Comparison of ENCODE assay signal across 1 cellular context in the genomic region with DNA sequence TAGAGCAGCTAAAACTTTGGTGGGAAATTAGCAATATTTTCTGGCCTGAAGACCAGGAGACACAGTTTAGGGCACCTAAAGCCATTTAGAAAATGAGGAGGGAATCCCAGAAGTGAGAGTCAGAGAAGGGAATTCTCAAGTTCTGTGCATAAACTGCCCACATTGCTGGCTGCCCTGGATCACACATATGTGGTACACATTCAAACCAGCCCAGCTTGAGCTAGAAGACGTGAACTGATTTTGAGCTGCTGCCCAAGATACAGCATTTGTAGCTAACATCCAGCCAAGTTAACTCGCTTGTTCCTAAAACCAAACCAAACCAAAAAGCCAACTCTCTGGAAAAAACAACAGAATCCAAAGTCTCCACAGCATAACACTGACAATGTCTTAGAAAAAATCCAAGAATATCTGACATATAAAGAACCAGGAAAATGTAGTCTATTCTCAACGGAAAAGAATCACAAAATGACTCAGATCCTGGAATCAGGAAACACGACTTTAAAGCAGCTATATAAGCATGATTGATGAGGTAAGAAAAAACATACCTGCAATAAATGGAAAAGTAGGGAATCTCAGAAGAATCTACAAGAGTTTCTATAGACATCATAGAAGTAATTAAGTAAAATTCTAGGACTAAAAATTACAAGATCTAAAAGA.
A peak's percentile ranks its signal among the peaks of the same experiment; 100 is the strongest.
TF ChIP-seq lines count a peak whose summit lies in the region.

No MANE protein-coding gene starts in this region.

TF ChIP-seq in HCT116, 20 proteins besides CTCF, POLR2A, EP300 and RAD21:
- TF ChIP-seq ZNF274 (IDR thresholded peaks at IDR 0.05; ENCODE audit: low read depth, low read length) (no peak), FOSL1 (IDR thresholded peaks at IDR 0.05; ENCODE audit: low read depth) (peak; percentile 35; the same call in 1 of the 2 replicates)
